Comparison of ENCODE assay signal across 21 cellular contexts in genomic region chr22:47801541-47802245, GRCh38.
"Had no signal": no experiment of that assay in that cellular context is flagged by ENCODE, and none has a peak within 500 bp of the region (broad histone marks: within the 10 kb centered on the region; RNA-seq: fewer than 3 reads in every experiment).

No MANE protein-coding gene starts in this region.

- DNase-seq: activated CD4-positive, alpha-beta T cell treated with anti-CD3 and anti-CD28 coated beads for 1 hour; activated CD4-positive, alpha-beta T cell treated with anti-CD3 and anti-CD28 coated beads, Interleukin-2, amount 50 U/mL, for 4 hours; activated effector memory CD4-positive, alpha-beta T cell treated with anti-CD3 and anti-CD28 coated beads, Interleukin-2, amount 50 U/mL, for 16 hours; activated naive CD4-positive, alpha-beta T cell treated with anti-CD3 and anti-CD28 coated beads, Interleukin-2, amount 50 U/mL, for 16 hours; activated T-cell treated with anti-CD3 and anti-CD28 coated beads, Interleukin-2, amount 50 U/mL, for 48 hours; aorta; brain microvascular endothelial cell; colonic mucosa; hypothalamus; kidney; left lung; stimulated activated CD8-positive, alpha-beta memory T cell treated with anti-CD3 and anti-CD28 coated beads, Interleukin-4, amount 100 ng/mL, for 48 hours; stimulated activated naive CD8-positive, alpha-beta T cell treated with anti-CD3 and anti-CD28 coated beads, Interleukin-15, amount 100 ng/mL, for 72 hours; SW 1271; T-helper 2 cell; upper lobe of left lung had no signal

- H3K4me1 ChIP-seq: colonic mucosa, left lung, suprapubic skin, upper lobe of left lung had no signal

- H3K9me3 ChIP-seq: colonic mucosa, neutrophil, suprapubic skin had no signal

- H3K27ac ChIP-seq: brain microvascular endothelial cell, colonic mucosa, left lung, neutrophil, suprapubic skin, upper lobe of left lung, VCaP had no signal

- H3K4me3 Mint-ChIP-seq: central memory CD8-positive, alpha-beta T cell; stimulated activated naive CD8-positive, alpha-beta T cell treated with anti-CD3 and anti-CD28 coated beads, Interleukin-15, amount 100 ng/mL, for 72 hours had no signal

- H3K27me3 ChIP-seq: brain microvascular endothelial cell, colonic mucosa, neutrophil, upper lobe of left lung had no signal

- H3K36me3 ChIP-seq: brain microvascular endothelial cell, colonic mucosa, left lung, neutrophil, suprapubic skin, upper lobe of left lung had no signal

- H3K4me3 ChIP-seq: colonic mucosa, left lung, suprapubic skin, upper lobe of left lung had no signal

- H3K9me3 Mint-ChIP-seq: central memory CD8-positive, alpha-beta T cell had no signal

- H3K4me1 Mint-ChIP-seq: central memory CD8-positive, alpha-beta T cell; stimulated activated naive CD8-positive, alpha-beta T cell treated with anti-CD3 and anti-CD28 coated beads, Interleukin-15, amount 100 ng/mL, for 72 hours had no signal

- ATAC-seq: left lung; sciatic nerve; stimulated activated naive CD8-positive, alpha-beta T cell treated with anti-CD3 and anti-CD28 coated beads, Interleukin-15, amount 100 ng/mL, for 72 hours had no signal
